Comparison of ENCODE assay signal across 8 cellular contexts in the genomic region with DNA sequence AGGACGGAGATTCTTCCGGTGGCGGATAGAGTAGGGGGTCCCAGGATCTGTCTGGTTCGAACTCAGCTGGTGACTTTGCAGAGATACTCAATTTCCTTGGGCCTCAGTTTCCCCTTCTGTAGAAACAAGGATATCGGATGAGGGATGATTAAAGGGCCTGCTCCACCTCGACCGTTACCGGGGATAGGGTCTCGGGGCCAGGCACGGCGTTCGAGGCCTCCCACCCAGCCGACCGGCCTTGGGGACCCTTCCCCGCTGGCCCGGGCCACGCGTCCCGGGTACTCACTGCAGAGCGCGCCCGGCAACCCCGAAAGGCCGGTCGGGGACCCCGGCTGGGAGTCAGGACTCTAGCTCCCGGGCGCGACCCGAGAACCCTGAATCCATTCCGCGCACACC. TPM values are rescaled to one million over a fixed set of nuclear protein-coding genes. Genes with fewer than 3 reads are reported as not detected.
A peak's percentile ranks its signal among the peaks of the same experiment; 100 is the strongest.
DNase-seq lines count a peak whose midpoint lies in the region; ATAC-seq, FAIRE-seq and TF ChIP-seq lines count a peak whose summit lies in the region.

No MANE protein-coding gene starts in this region.

- H3K36me3 Mint-ChIP-seq in naive B cell, result peaks cover 0 to 8% of the 10 kb centered on the region in 2 donors

- peaks cover 78% of the 10 kb centered on the region for H3K4me1 ChIP-seq in BLaER1

- FAIRE-seq in bronchial epithelial cell (lab: Jason Lieb, UNC), result no peak

- H3K9ac ChIP-seq in BLaER1, result peak overlapping the region; percentile 100

- H3K4me1 Mint-ChIP-seq in naive B cell, result peaks cover 36 to 52% (median 50%) of the 10 kb centered on the region in 3 donors

- peaks cover 0 to 3% (median 0%) of the 10 kb centered on the region in 7 donors for H3K9me3 Mint-ChIP-seq in naive B cell

- H3K36me3 ChIP-seq in BLaER1, result peaks cover 58% of the 10 kb centered on the region
- H3K36me3 ChIP-seq in bronchial epithelial cell (ENCODE audit: control insufficient read depth, insufficient read depth, low read length), result peaks cover 22% of the 10 kb centered on the region

- no peaks in the 10 kb centered on the region for H3K27me3 Mint-ChIP-seq in naive B cell

- DNase-seq in bronchial epithelial cell (ENCODE audit: low read depth), result no peak
- DNase-seq in naive B cell, result no peak
- no peak for DNase-seq in stimulated activated naive CD4-positive, alpha-beta T cell (lab: John Stamatoyannopoulos, UW)
- DNase-seq in NCI-H345 (lab: John Stamatoyannopoulos, UW), result no peak
- DNase-seq in NCI-H526 treated with DMSO at 0.1 percent for 48 hours (lab: John Stamatoyannopoulos, UW), result no peak

- peak overlapping the region in 4 of 6 donors; percentile 97 to 100 (median 99) for H3K27ac Mint-ChIP-seq in naive B cell

- ATAC-seq in HG03378 (IDR thresholded peaks at IDR 0.05; ENCODE audit: unreplicated experiment), result peak; percentile 15
- ATAC-seq in naive B cell (ENCODE audit: low read depth in 2 of 2), result peak; percentile 45 to 48
- ATAC-seq in HG02763 (IDR thresholded peaks at IDR 0.05; ENCODE audit: unreplicated experiment), result no peak

- peak overlapping the region; percentile 87 for H3K4me3 ChIP-seq in BLaER1
- peak overlapping the region; percentile 76 for H3K4me3 ChIP-seq in bronchial epithelial cell (ENCODE audit: low read depth, low read length)

- no peaks in the 10 kb centered on the region for H3K27me3 ChIP-seq in BLaER1
- no peaks in the 10 kb centered on the region for H3K27me3 ChIP-seq in bronchial epithelial cell (ENCODE audit: control insufficient read depth, insufficient read depth, low read length)

- H4K20me1 ChIP-seq in BLaER1, result peaks cover 62% of the 10 kb centered on the region

- TF ChIP-seq CTCF in bronchial epithelial cell (IDR thresholded peaks at IDR 0.05; ENCODE audit: insufficient read depth, low read length, severe bottlenecking), result no peak

- H3K27ac ChIP-seq in BLaER1, result peak overlapping the region; percentile 100

- peak overlapping the region; percentile 99 for H3K4me2 ChIP-seq in BLaER1

- H3K4me3 Mint-ChIP-seq in naive B cell, result peak overlapping the region; percentile 89 to 100 (median 97)

- H3K9me3 ChIP-seq in BLaER1, result no peaks in the 10 kb centered on the region

RNA-seq across cellular contexts. Expression of a gene that starts 0.3 kb away (rescaled TPM):
- total RNA-seq in bronchial epithelial cell, result 21.6 and 25.0 TPM in 2 replicates
- 1 to 10 TPM in 4 of 6 donors, under 1 TPM in 1, not detected in 1; 0.72 to 4.2 (median 2.9) TPM for polyA plus RNA-seq in naive B cell (ENCODE audit: low read depth in 6 of 6)

RNA-seq across cellular contexts. Expression of a gene that starts 0.6 kb away (rescaled TPM):
- 87.1 and 163 TPM in 2 replicates for total RNA-seq in bronchial epithelial cell
- 100 to 1,000 TPM; 175 to 252 (median 194) TPM for polyA plus RNA-seq in naive B cell (ENCODE audit: low read depth in 6 of 6)

RNA-seq across cellular contexts. Expression of a gene that starts 39.0 kb away (rescaled TPM):
- total RNA-seq in bronchial epithelial cell, result 4.1 and 5.3 TPM in 2 replicates
- polyA plus RNA-seq in naive B cell (ENCODE audit: low read depth in 6 of 6), result 1 to 10 TPM in 3 of 6 donors, under 1 TPM in 2, not detected in 1; 0.39 to 1.2 (median 1.0) TPM

RNA-seq across cellular contexts. Expression of a gene that starts 48.0 kb away (rescaled TPM):
- total RNA-seq in bronchial epithelial cell, result not detected in 2 replicates
- not detected for polyA plus RNA-seq in naive B cell (ENCODE audit: low read depth in 6 of 6)
